8 cellular contexts compared by ENCODE assay signal in genomic region chr14:91367173-91368171, GRCh38. TPM values are rescaled to one million over a fixed set of nuclear protein-coding genes. Genes with fewer than 3 reads are reported as not detected.
DNase-seq lines count a peak whose midpoint lies in the region; ATAC-seq and TF ChIP-seq lines count a peak whose summit lies in the region.

No MANE protein-coding gene starts in this region.

- H3K9me3 Mint-ChIP-seq in Calu3 (ENCODE audit: low read depth, unreplicated experiment) = no peaks in the 10 kb centered on the region

- H3K9me3 ChIP-seq in gastrocnemius medialis = no peaks in the 10 kb centered on the region

- H3K27ac Mint-ChIP-seq in Calu3 (ENCODE audit: unreplicated experiment) = peak overlapping the region; percentile 85

- TSS peak; percentile 86 for BruUV-seq in Calu3 (replicated peaks; lab: Mats Ljungman, UMichigan)

- no peaks in the 10 kb centered on the region for H3K27me3 ChIP-seq in gastrocnemius medialis

- CTCF ChIA-PET in Calu3 (lab: Charles Lee) = interaction anchor here (0.8 to 1.7 kb wide), 2 partner anchors 15 to 44 kb away, joined by 3 to 4 read pairs; no protein-coding TSS in a partner anchor

- H3K4me3 Mint-ChIP-seq in Calu3 (ENCODE audit: low read depth, unreplicated experiment) = peak overlapping the region; percentile 67

- ATAC-seq in HG03196 (IDR thresholded peaks at IDR 0.05; ENCODE audit: unreplicated experiment) (peak; percentile 54), gastrocnemius medialis (no peak)

- no peaks in the 10 kb centered on the region for H3K4me1 ChIP-seq in gastrocnemius medialis

- H3K27me3 Mint-ChIP-seq in Calu3 (ENCODE audit: unreplicated experiment) = no peaks in the 10 kb centered on the region

- in situ Hi-C loops in gastrocnemius medialis (cut with MboI; ENCODE audit: low sequenced_read_pairs in 4 of 4) = no loop called here

- TF ChIP-seq CTCF in Calu3 (IDR thresholded peaks at IDR 0.05; ENCODE audit: unreplicated experiment) = no peak
- TF ChIP-seq CTCF in gastrocnemius medialis (IDR thresholded peaks at IDR 0.05 in 4 of 5, conservative IDR thresholded peaks at IDR 0.05 in 1 of 5) = no peak

- no peak overlapping the region for H3K4me3 ChIP-seq in gastrocnemius medialis

- H3K36me3 Mint-ChIP-seq in Calu3 (ENCODE audit: insufficient read depth, unreplicated experiment) = peaks cover 22% of the 10 kb centered on the region

- DNase-seq in Calu3 = peak; percentile 88
- peak; percentile 87 for DNase-seq in GM19240 (ENCODE audit: insufficient read length, low spot score)
- DNase-seq in T follicular helper cell (ENCODE audit: low read depth) = peak; percentile 86
- DNase-seq in central memory CD4-positive, alpha-beta T cell = peak; percentile 82
- DNase-seq in stimulated activated CD4-positive, alpha-beta T cell treated with anti-CD3 and anti-CD28 coated beads, Interleukin-1b, Interleukin-23, amount 100 ng/mL, for 48 hours = peak; percentile 53
- no peak for DNase-seq in NCI-H748 (lab: John Stamatoyannopoulos, UW; ENCODE audit: unreplicated experiment)
- DNase-seq in gastrocnemius medialis = no peak

- intact Hi-C loops in Calu3 (cut with micrococcal nuclease; ENCODE audit: unreplicated experiment) = loop anchor here (5.0 kb wide), 1 partner anchor 50 kb away; the partner anchor contains the start of gene CCDC88C
- intact Hi-C loops in gastrocnemius medialis (cut with DNase I; ENCODE audit: low total_unique reads) = no loop called here

- H3K27ac ChIP-seq in gastrocnemius medialis = no peak overlapping the region

- H3K36me3 ChIP-seq in gastrocnemius medialis = no peaks in the 10 kb centered on the region

- H3K4me1 Mint-ChIP-seq in Calu3 (ENCODE audit: low read depth, unreplicated experiment) = peaks cover 20% of the 10 kb centered on the region

- no peak for TF ChIP-seq POLR2A in gastrocnemius medialis (IDR thresholded peaks at IDR 0.05)

RNA-seq across cellular contexts. Expression of gene CCDC88C, which starts 50.1 kb away (rescaled TPM):
- total RNA-seq in Calu3 (2022) (33.2 and 43.9 TPM in 2 replicates), gastrocnemius medialis (1 to 10 TPM; 1.1 to 2.7 (median 2.1) TPM)

Comparison
In these comparisons a context has a peak if more than half of its experiments do, and no peak if none do; other contexts are left out.
1. DNase-seq: peak in Calu3 (single experiment), GM19240 (single experiment), T follicular helper cell (single experiment), central memory CD4-positive, alpha-beta T cell (single experiment) and stimulated activated CD4-positive, alpha-beta T cell treated with anti-CD3 and anti-CD28 coated beads, Interleukin-1b, Interleukin-23, amount 100 ng/mL, for 48 hours (single experiment); none in NCI-H748 (single experiment) and gastrocnemius medialis (0 of 2).